ENCODE assay signal across 23 cellular contexts in the genomic region with DNA sequence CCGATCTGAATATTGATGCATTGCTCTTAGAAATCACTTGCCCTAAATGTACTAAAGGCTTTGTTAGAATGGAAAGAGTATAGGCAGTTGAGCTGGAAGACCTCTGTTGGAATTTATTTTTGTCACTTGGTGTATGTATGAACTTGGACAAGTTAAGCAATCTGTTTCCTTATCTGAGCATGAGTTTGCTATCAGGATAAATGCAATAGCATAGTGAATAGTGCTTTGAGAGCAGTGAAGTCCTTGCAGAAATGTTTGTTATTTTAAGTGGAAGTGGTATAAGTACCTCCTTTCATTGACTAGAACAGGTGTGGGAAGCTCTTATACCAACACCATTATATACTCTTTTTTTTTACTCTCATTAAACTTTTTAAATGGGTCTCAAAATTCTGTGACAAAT.
"Had no signal": no experiment of that assay in that cellular context is flagged by ENCODE, and none has a peak within 500 bp of the region (broad histone marks: within the 10 kb centered on the region; RNA-seq: fewer than 3 reads in every experiment).

No MANE protein-coding gene starts in this region.

- H3K27ac ChIP-seq: colonic mucosa, epithelial cell of prostate, esophagus squamous epithelium, gastrocnemius medialis, heart right ventricle had no signal

- DNase-seq: colonic mucosa; cortex of kidney; effector CD8-positive, alpha-beta T cell; effector memory CD8-positive, alpha-beta T cell; endodermal cell; erythroblast; esophagus squamous epithelium; foreskin fibroblast; foreskin melanocyte; gastrocnemius medialis; glutamatergic neuron; head of caudate nucleus; heart right ventricle; hippocampal formation; left cardiac atrium; left ventricle myocardium superior; mammary epithelial cell; mesendoderm; midbrain; naive thymus-derived CD4-positive, alpha-beta T cell had no signal

- H3K36me3 ChIP-seq: colonic mucosa, esophagus squamous epithelium, gastrocnemius medialis, heart right ventricle had no signal

- H3K4me1 ChIP-seq: colonic mucosa, esophagus squamous epithelium, gastrocnemius medialis, heart right ventricle had no signal

- H3K4me3 ChIP-seq: colonic mucosa, esophagus squamous epithelium, gastrocnemius medialis, heart right ventricle, lung had no signal

- H3K27me3 ChIP-seq: colonic mucosa, esophagus squamous epithelium, gastrocnemius medialis, heart right ventricle had no signal

- H3K9me3 ChIP-seq: colonic mucosa, esophagus squamous epithelium, gastrocnemius medialis had no signal

- ATAC-seq: effector memory CD8-positive, alpha-beta T cell; esophagus mucosa; gastrocnemius medialis; heart right ventricle; left cardiac atrium; left ventricle myocardium superior; naive thymus-derived CD4-positive, alpha-beta T cell had no signal
